In the genomic region with DNA sequence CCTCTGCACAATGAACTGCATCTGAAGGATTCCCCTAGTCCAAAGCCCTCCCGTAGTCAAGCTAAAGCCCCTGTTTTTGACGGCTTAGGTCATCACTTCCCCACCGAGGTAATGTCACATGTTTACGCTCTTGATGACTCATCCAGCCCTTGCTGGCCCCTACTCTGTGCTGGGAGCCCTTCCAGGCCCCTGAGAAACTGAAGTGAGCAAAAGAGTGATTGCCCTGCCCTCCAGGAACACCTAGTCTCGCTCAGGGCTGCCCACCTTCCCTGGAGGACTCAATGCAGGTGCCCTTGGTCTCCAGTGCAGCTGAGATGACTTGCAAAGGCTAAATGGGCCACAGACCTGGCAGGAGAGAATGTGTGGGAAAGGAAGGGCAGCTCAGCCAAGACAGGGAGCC, we compare ENCODE assay signal across 16 cellular contexts.
"Had no signal": no experiment of that assay in that cellular context is flagged by ENCODE, and none has a peak within 500 bp of the region (broad histone marks: within the 10 kb centered on the region; RNA-seq: fewer than 3 reads in every experiment).

No MANE protein-coding gene starts in this region.

- H3K4me1 Mint-ChIP-seq: memory B cell had no signal

- DNase-seq: activated CD4-positive, alpha-beta T cell treated with anti-CD3 and anti-CD28 coated beads, Interleukin-2, amount 50 U/mL, for 1 hour; activated naive CD4-positive, alpha-beta T cell; esophagus squamous epithelium; foreskin fibroblast; glutamatergic neuron; stimulated activated CD4-positive, alpha-beta T cell treated with anti-CD3 and anti-CD28 coated beads, Interleukin-12 subunit alpha, Interleukin-12 subunit beta, amount 100 ng/mL, for 4 hours; stimulated activated CD4-positive, alpha-beta T cell treated with anti-CD3 and anti-CD28 coated beads, Interleukin-2, amount 100 ng/mL, for 48 hours; stimulated activated naive CD4-positive, alpha-beta T cell treated with Interleukin-2 at 50 U/mL for 16 hours; SW 1271 had no signal

- H3K9me3 ChIP-seq: esophagus squamous epithelium, left lung, prostate gland, suprapubic skin had no signal

- H3K4me3 Mint-ChIP-seq: activated T-helper 1 cell treated with anti-CD3 and anti-CD28 coated beads, Interleukin-12 subunit alpha, Interleukin-12 subunit beta, Interleukin-2, Interleukin-4 antibody, amounts not matched to agents 30 ng/mL and 10 ng/mL and 1 ng/mL, durations not matched to agents 14 hours and 24 hours and 36 hours; memory B cell; T-helper 2 cell treated with Interferon-gamma antibody and Interleukin-4, amounts not matched to agents 5 μg/mL and 100 μg/mL, for 36 hours; type B pancreatic cell had no signal

- H3K4me3 ChIP-seq: esophagus squamous epithelium, left lung, prostate gland, suprapubic skin had no signal

- H3K4me1 ChIP-seq: left lung, prostate gland had no signal

- H3K27ac Mint-ChIP-seq: activated T-helper 1 cell treated with anti-CD3 and anti-CD28 coated beads, Interleukin-12 subunit alpha, Interleukin-12 subunit beta, Interleukin-2, Interleukin-4 antibody, amounts not matched to agents 30 ng/mL and 10 ng/mL and 1 ng/mL, durations not matched to agents 14 hours and 24 hours and 36 hours; memory B cell; T-helper 2 cell treated with Interferon-gamma antibody and Interleukin-4, amounts not matched to agents 5 μg/mL and 100 μg/mL, for 36 hours; type B pancreatic cell had no signal

- H3K27ac ChIP-seq: esophagus squamous epithelium, left lung, prostate gland, suprapubic skin had no signal

- H3K36me3 ChIP-seq: esophagus squamous epithelium, left lung, prostate gland, suprapubic skin had no signal
